Comparison of ENCODE assay signal across 10 cellular contexts in the genomic region with DNA sequence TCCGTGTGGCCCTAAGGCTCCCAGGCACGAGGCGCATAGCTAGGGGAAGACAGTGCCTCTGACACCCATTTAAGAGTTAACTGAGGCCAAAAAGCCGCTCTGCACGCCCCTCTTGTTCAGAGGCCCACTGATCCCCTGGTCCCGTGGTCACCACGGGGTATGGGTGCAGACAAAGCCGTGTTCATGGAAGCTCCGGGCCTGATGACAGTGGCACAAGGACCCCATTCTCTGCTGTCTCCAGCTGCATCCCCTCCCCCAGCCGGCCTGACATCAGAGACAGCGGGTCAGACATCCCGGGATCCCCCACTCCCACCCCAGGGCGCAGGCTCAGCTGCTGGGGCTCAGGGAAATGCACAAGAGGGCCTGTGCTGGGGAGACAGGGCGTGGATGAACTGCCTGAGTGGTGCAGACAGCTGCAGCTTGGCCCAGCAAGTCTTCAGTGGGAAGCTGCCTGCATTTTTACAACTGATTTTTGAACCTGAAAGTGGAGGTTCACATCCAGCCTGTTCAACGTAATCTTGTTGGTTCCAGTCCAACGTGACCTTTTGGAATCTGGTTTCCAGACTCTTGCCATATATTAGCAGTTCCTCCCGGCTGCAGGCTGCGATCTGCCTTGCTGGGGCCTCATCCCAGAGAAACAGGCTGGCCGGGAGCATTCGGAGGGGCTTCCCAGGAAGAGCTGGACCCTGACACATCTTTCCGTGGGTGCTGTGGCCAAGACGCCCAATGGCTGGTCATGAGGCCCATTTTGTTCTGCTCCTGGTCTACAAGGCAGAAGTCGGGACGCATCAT. TPM values are rescaled to one million over a fixed set of nuclear protein-coding genes. Genes with fewer than 3 reads are reported as not detected.
DNase-seq lines count a peak whose midpoint lies in the region; ATAC-seq and TF ChIP-seq lines count a peak whose summit lies in the region.
"Had no signal": no experiment of that assay in that cellular context is flagged by ENCODE, and none has a peak within 500 bp of the region (broad histone marks: within the 10 kb centered on the region; RNA-seq: fewer than 3 reads in every experiment).

No MANE protein-coding gene starts in this region.

- H3K36me3 ChIP-seq in PC-9 (ENCODE audit: low read depth) (no peaks in the 10 kb centered on the region), lower lobe of right lung (no peaks in the 10 kb centered on the region), BE2C (no peaks in the 10 kb centered on the region)

- H3K27me3 ChIP-seq in PC-9 (ENCODE audit: insufficient read depth, low read depth) (no peaks in the 10 kb centered on the region), lower lobe of right lung (ENCODE audit: low read depth) (no peaks in the 10 kb centered on the region), BE2C (peaks cover 13% of the 10 kb centered on the region)

- no peak for TF ChIP-seq CTCF in PC-9 (conservative IDR thresholded peaks at IDR 0.05)
- TF ChIP-seq CTCF in choroid plexus epithelial cell (conservative IDR thresholded peaks at IDR 0.05; ENCODE audit: low read depth, low read length): no peak
- no peak for TF ChIP-seq CTCF in lower lobe of right lung (IDR thresholded peaks at IDR 0.05)
- no peak for TF ChIP-seq CTCF in BE2C (IDR thresholded peaks at IDR 0.05; ENCODE audit: low read depth, low read length)

- no peaks in the 10 kb centered on the region for H3K9me2 ChIP-seq in PC-9 (ENCODE audit: insufficient read depth)

- H3F3A ChIP-seq in PC-9 (ENCODE audit: insufficient read depth, low read depth): no peaks in the 10 kb centered on the region

- no peak for ATAC-seq in lower lobe of right lung
- ATAC-seq in GM21447 (IDR thresholded peaks at IDR 0.05; ENCODE audit: unreplicated experiment): no peak
- ATAC-seq in HG03108 (IDR thresholded peaks at IDR 0.05; ENCODE audit: unreplicated experiment): no peak

- H3K9me3 ChIP-seq in PC-9 (ENCODE audit: insufficient read depth, low read depth) (no peaks in the 10 kb centered on the region), lower lobe of right lung (no peaks in the 10 kb centered on the region), BE2C (no peaks in the 10 kb centered on the region)

- H3K4me2 ChIP-seq in PC-9: no peak overlapping the region

- POLR2A ChIA-PET in PC-9 (lab: Charles Lee; ENCODE audit: unreplicated experiment): no interaction called here

- CTCF ChIA-PET in PC-9 (lab: Charles Lee): no interaction called here

- no peak overlapping the region for H3K27ac ChIP-seq in PC-9
- H3K27ac ChIP-seq in lower lobe of right lung: peak overlapping the region; percentile 98
- H3K27ac ChIP-seq in skin epidermis: peak overlapping the region in 12 of 21 experiments; percentile 44 to 97 (median 92)

- H4K20me1 ChIP-seq in PC-9 (ENCODE audit: insufficient read depth): no peaks in the 10 kb centered on the region

- H3K4me1 ChIP-seq in PC-9 (replicated peaks; ENCODE audit: insufficient read depth) (no peaks in the 10 kb centered on the region), lower lobe of right lung (peaks cover 39% of the 10 kb centered on the region), BE2C (peaks cover 31% of the 10 kb centered on the region)

- DNase-seq in PC-9: no peak
- peak; percentile 59 for DNase-seq in choroid plexus epithelial cell (ENCODE audit: low read depth)
- DNase-seq in lower lobe of right lung: no peak
- DNase-seq in BE2C: no peak
- no peak for DNase-seq in NCI-H524 treated with DMSO at 0.1 percent for 48 hours (lab: John Stamatoyannopoulos, UW)
- DNase-seq: activated naive CD4-positive, alpha-beta T cell treated with Interleukin-2 at 50 U/mL for 16 hours; NCI-H2107 had no signal

- BruUV-seq in PC-9 (replicated peaks; lab: Mats Ljungman, UMichigan): TSS peak; percentile 11

- H3K4me3 ChIP-seq in PC-9: no peak overlapping the region
- H3K4me3 ChIP-seq in choroid plexus epithelial cell (ENCODE audit: low read depth, low read length): no peak overlapping the region
- peak overlapping the region; percentile 78 for H3K4me3 ChIP-seq in lower lobe of right lung
- no peak overlapping the region for H3K4me3 ChIP-seq in skin epidermis
- H3K4me3 ChIP-seq in BE2C (ENCODE audit: low read depth, low read length): no peak overlapping the region

- intact Hi-C loops in PC-9 (cut with micrococcal nuclease; ENCODE audit: unreplicated experiment) (loop anchor here (2.0 kb wide), 1 partner anchor 77 kb away; no protein-coding TSS in a partner anchor), lower lobe of right lung (cut with DNase I) (no loop called here)

- H2AFZ ChIP-seq in PC-9: no peak overlapping the region

- H3K79me2 ChIP-seq in PC-9 (ENCODE audit: low read depth): no peaks in the 10 kb centered on the region

RNA-seq across cellular contexts. Expression of a gene that starts 9.7 kb away (rescaled TPM):
- total RNA-seq in PC-9 (2021) (33.7 and 35.4 TPM in 2 replicates), lower lobe of right lung (19.9 TPM)
- polyA plus RNA-seq in BE2C (2012; ENCODE audit: insufficient read depth, insufficient read length, low read depth): 23.2 TPM
